Comparison of ENCODE assay signal across 14 cellular contexts in the genomic region with DNA sequence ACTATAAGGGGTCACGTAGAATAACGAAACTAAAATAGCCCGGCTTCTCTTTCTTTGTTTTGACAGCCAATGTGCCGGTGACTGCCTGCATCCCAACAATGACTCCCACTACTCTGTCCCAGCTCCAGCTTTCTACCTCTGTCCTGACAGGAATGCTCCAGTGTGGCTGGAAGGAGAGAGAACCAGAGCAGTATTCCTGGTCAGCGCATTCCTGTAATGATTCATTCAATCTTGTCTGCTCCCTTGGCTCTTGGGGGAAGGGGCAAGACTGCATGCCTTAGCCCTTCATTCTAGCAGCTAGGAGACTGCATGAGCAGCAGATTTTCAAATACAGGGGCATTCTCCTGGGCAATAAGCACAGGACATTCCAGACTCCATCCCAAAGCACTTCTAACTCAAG.
DNase-seq lines count a peak whose midpoint lies in the region; TF ChIP-seq lines count a peak whose summit lies in the region.
"Had no signal": no experiment of that assay in that cellular context is flagged by ENCODE, and none has a peak within 500 bp of the region (broad histone marks: within the 10 kb centered on the region; RNA-seq: fewer than 3 reads in every experiment).

No MANE protein-coding gene starts in this region.

- H3K27me3 ChIP-seq in GM23248 (replicated peaks; ENCODE audit: insufficient read depth) (no peaks in the 10 kb centered on the region), neuronal stem cell (ENCODE audit: control insufficient read depth in 3 of 3, insufficient read depth in 3 of 3, low read depth in 1 of 3, low read length in 3 of 3) (no peaks in the 10 kb centered on the region), prostate gland (replicated peaks; ENCODE audit: insufficient read depth) (no peaks in the 10 kb centered on the region)
- H3K27me3 ChIP-seq: adrenal gland had no signal

- WGBS in GM23248 (ENCODE audit: low coverage in 1 of 2, low lambda C conversion rate in 2 of 2, missing lambda C conversion rate in 2 of 2), 2 experiments, result 64 to 76% methylated on average over 5 of the region's 5 CpGs
- WGBS in neuronal stem cell (ENCODE audit: extremely low coverage in 2 of 2, insufficient read length in 2 of 2, insufficient replicate concordance in 1 of 2), 2 donors, result no CpG with 5 or more reads among the region's 5 CpGs
- 67% methylated on average over 5 of the region's 5 CpGs for WGBS in prostate gland

- H2AK5ac ChIP-seq in neuronal stem cell (ENCODE audit: low read depth, low read length), result no peak overlapping the region

- H3K9me3 ChIP-seq in GM23248 (ENCODE audit: low read depth) (no peaks in the 10 kb centered on the region), SK-N-MC (ENCODE audit: low read depth, low read length) (no peaks in the 10 kb centered on the region; the same call in 1 of the 2 replicates), neuronal stem cell (replicated peaks in 1 of 2; ENCODE audit: control insufficient read depth in 2 of 2, insufficient read depth in 1 of 2, low read depth in 1 of 2, low read length in 2 of 2) (no peaks in the 10 kb centered on the region), prostate gland (no peaks in the 10 kb centered on the region)
- H3K9me3 ChIP-seq: adrenal gland had no signal

- no peak overlapping the region for H3K18ac ChIP-seq in neuronal stem cell (ENCODE audit: low read length)

- no peaks in the 10 kb centered on the region for H4K20me1 ChIP-seq in GM23248 (ENCODE audit: insufficient read depth)

- H3K79me1 ChIP-seq in neuronal stem cell (ENCODE audit: low read depth, low read length), result no peaks in the 10 kb centered on the region

- DNase-seq in GM23248, result peak; percentile 39
- DNase-seq in SK-N-MC (ENCODE audit: low read depth, low spot score), result no peak
- peak; percentile 5 for DNase-seq in globus pallidus (ENCODE audit: low spot score)
- DNase-seq in neuronal stem cell (ENCODE audit: low spot score), result peak; percentile 37
- DNase-seq in HUDEP-2 (lab: John Stamatoyannopoulos, UW; ENCODE audit: unreplicated experiment in 76 of 76), result no peak
- no peak for DNase-seq in stimulated activated naive CD4-positive, alpha-beta T cell (lab: John Stamatoyannopoulos, UW)
- no peak for DNase-seq in NCI-H2196 (lab: John Stamatoyannopoulos, UW; ENCODE audit: unreplicated experiment)
- no peak for DNase-seq in prostate gland (ENCODE audit: low spot score)
- DNase-seq: adrenal gland; CD8-positive, alpha-beta T cell; effector CD8-positive, alpha-beta T cell; hippocampal formation; NCI-H1048; NCI-H524 had no signal

- no peak overlapping the region for H3K9ac ChIP-seq in GM23248
- H3K9ac ChIP-seq in SK-N-MC (ENCODE audit: insufficient read length), result no peak overlapping the region
- no peak overlapping the region for H3K9ac ChIP-seq in neuronal stem cell (ENCODE audit: low read depth, low read length, poor library complexity)

- H2BK12ac ChIP-seq in neuronal stem cell (ENCODE audit: low read length), result no peak overlapping the region

- H3K9me2 ChIP-seq in GM23248 (ENCODE audit: insufficient read depth), result peaks cover 5% of the 10 kb centered on the region; the same call in 1 of the 2 replicates

- no peaks in the 10 kb centered on the region for H3K79me2 ChIP-seq in GM23248 (ENCODE audit: insufficient read depth)

- H3K27ac ChIP-seq in GM23248 (no peak overlapping the region), SK-N-MC (peak overlapping the region; percentile 100; the same call in 1 of the 2 replicates), neuronal stem cell (replicated peaks; ENCODE audit: low read length) (no peak overlapping the region), prostate gland (no peak overlapping the region)
- H3K27ac ChIP-seq: adrenal gland had no signal

- no peak overlapping the region for H2BK120ac ChIP-seq in neuronal stem cell (ENCODE audit: low read depth, low read length)

- in situ Hi-C loops in GM23248 (cut with MboI), result no loop called here

- intact Hi-C loops in prostate gland (cut with DNase I), result no loop called here

- no peak overlapping the region for H4K91ac ChIP-seq in neuronal stem cell (ENCODE audit: low read depth, low read length, poor library complexity)

- no peak overlapping the region for H3K23ac ChIP-seq in neuronal stem cell (ENCODE audit: low read depth, low read length, poor library complexity)

- H3K4me2 ChIP-seq in GM23248 (ENCODE audit: unreplicated experiment), result peak overlapping the region; percentile 47
- no peak overlapping the region for H3K4me2 ChIP-seq in neuronal stem cell (ENCODE audit: insufficient read depth, low read length, poor library complexity, severe bottlenecking)

- H4K8ac ChIP-seq in neuronal stem cell (ENCODE audit: low read depth, low read length), result no peak overlapping the region

- H2AFZ ChIP-seq in GM23248 (no peak overlapping the region), neuronal stem cell (ENCODE audit: low read length) (peak overlapping the region; percentile 56)

- no peak for TF ChIP-seq CTCF in prostate gland (IDR thresholded peaks at IDR 0.05)

- H2BK5ac ChIP-seq in neuronal stem cell (ENCODE audit: low read length), result no peak overlapping the region

- H3K36me3 ChIP-seq in GM23248 (ENCODE audit: low read depth) (no peaks in the 10 kb centered on the region), SK-N-MC (ENCODE audit: insufficient read depth, low read length) (peaks cover under 1% of the 10 kb centered on the region; the same call in 1 of the 2 replicates), neuronal stem cell (replicated peaks in 1 of 2; ENCODE audit: control insufficient read depth in 2 of 2, insufficient read depth in 2 of 2, low read length in 2 of 2) (no peaks in the 10 kb centered on the region), prostate gland (no peaks in the 10 kb centered on the region)
- H3K36me3 ChIP-seq: adrenal gland had no signal

- H3K14ac ChIP-seq in neuronal stem cell (ENCODE audit: low read length), result no peak overlapping the region

- H3K4me1 ChIP-seq in GM23248 (ENCODE audit: insufficient read depth) (peaks cover 21% of the 10 kb centered on the region), neuronal stem cell (ENCODE audit: control insufficient read depth in 2 of 2, insufficient read depth in 1 of 2, low read depth in 1 of 2, low read length in 2 of 2) (peaks cover 1 to 5% of the 10 kb centered on the region in 2 donors), prostate gland (replicated peaks) (no peaks in the 10 kb centered on the region)
- H3K4me1 ChIP-seq: adrenal gland had no signal

- TF ChIP-seq POLR2A in prostate gland (IDR thresholded peaks at IDR 0.05), result no peak

- no peak overlapping the region for H3K4ac ChIP-seq in neuronal stem cell (ENCODE audit: low read length)

- H3F3A ChIP-seq in GM23248 (ENCODE audit: insufficient read depth), result peaks cover 8% of the 10 kb centered on the region

- H2BK15ac ChIP-seq in neuronal stem cell (ENCODE audit: low read length), result no peak overlapping the region

- H3K4me3 ChIP-seq in GM23248, result no peak overlapping the region
- H3K4me3 ChIP-seq in SK-N-MC, result no peak overlapping the region
- no peak overlapping the region for H3K4me3 ChIP-seq in neuronal stem cell (ENCODE audit: low read length in 2 of 2)
- no peak overlapping the region for H3K4me3 ChIP-seq in prostate gland
- H3K4me3 ChIP-seq: adrenal gland had no signal

Comparison
In these comparisons a context has a peak if more than half of its experiments do, and no peak if none do; other contexts are left out.
1. DNase-seq: peak in GM23248 (single experiment), globus pallidus (single experiment) and neuronal stem cell (single experiment); none in SK-N-MC (single experiment), HUDEP-2 (0 of 76), stimulated activated naive CD4-positive, alpha-beta T cell (0 of 6), NCI-H2196 (single experiment) and prostate gland (single experiment).